In the genomic region with DNA sequence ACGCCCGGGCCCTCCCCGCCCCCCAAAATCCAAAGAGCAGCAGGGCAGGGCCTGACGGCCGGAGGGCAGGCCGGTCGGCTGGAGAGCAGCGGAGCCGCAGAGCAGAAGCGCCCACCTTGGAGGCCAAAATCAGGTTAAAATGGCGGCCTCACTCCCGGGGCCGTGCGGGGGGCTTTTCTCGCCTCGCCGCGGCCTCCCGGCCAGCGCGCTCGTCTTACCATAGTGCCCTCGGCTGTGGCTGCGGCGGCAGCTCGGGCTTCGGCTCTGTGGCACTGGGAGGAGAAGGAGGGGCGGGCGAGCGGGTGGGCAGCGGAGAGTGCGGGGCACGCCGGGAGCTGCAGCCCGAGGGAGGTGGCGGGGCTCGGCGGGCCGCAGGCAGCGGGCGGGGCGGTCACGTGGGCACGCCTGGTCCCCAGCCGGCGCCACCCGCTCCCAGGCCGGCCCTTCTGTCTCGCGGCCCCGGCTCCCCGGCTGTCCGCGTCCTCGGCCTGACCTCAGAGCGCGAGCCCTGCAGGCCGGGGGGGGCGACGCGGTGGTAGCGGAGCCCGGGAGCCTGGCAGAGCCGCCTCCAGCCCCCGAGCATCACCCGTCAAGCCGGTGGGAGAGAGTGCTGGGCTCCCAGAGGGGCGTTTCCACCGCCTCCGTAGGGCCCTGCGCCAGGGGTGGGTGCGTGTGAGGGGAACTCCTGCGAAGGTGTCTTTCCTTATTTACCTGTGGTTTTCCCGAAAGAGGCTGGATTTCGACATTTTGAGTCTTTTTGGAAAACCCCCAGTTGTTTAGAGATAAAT, we compare ENCODE assay signal across 8 cellular contexts. TPM values are rescaled to one million over a fixed set of nuclear protein-coding genes. Genes with fewer than 3 reads are reported as not detected.
DNase-seq lines count a peak whose midpoint lies in the region; ATAC-seq, FAIRE-seq and TF ChIP-seq lines count a peak whose summit lies in the region.

A gene (minus strand): TSS at position 274 of the 788 bp plus-strand sequence. CDS start 53 bp downstream, at position 221.

- TF ChIP-seq CTCF in pancreas (IDR thresholded peaks at IDR 0.05) = no peak

- H3K9me3 ChIP-seq in pancreas (no peaks in the 10 kb centered on the region), thymus (ENCODE audit: control insufficient read depth) (no peaks in the 10 kb centered on the region)

- peak within 1 kb of the TSS; percentile 86 for H3K27ac Mint-ChIP-seq in activated naive CD8-positive, alpha-beta T cell treated with anti-CD3 and anti-CD28 coated beads, Interleukin-2, amount 10 ng/mL, durations not matched to agents 7 days and 5 days

- H3K36me3 Mint-ChIP-seq in activated naive CD8-positive, alpha-beta T cell treated with anti-CD3 and anti-CD28 coated beads, Interleukin-2, amount 10 ng/mL, durations not matched to agents 7 days and 5 days = peaks cover 7% of the 10 kb centered on the region

- intact Hi-C loops in Right ventricle myocardium inferior (cut with DNase I) = loop anchor here (2.0 to 5.0 kb wide), 2 partner anchors 86 to 158 kb away; no protein-coding TSS in a partner anchor
- intact Hi-C loops in pancreas (cut with DNase I) = no loop called here

- H3K27me3 Mint-ChIP-seq in activated naive CD8-positive, alpha-beta T cell treated with anti-CD3 and anti-CD28 coated beads, Interleukin-2, amount 10 ng/mL, durations not matched to agents 7 days and 5 days = peaks cover 10% of the 10 kb centered on the region

- H3K36me3 ChIP-seq in pancreas (peaks cover 0 to 5% (median 0%) of the 10 kb centered on the region in 3 donors), thymus (ENCODE audit: control insufficient read depth, insufficient read depth) (no peaks in the 10 kb centered on the region)

- WGBS in pancreas, 2 donors = 0 to 1% methylated on average over 33 to 75 of the region's 75 CpGs
- under 1% methylated on average over 75 of the region's 75 CpGs for WGBS in thymus

- DNase-seq in HEK293T (ENCODE audit: extremely low spot score) (peak; percentile 91), NAMALWA (ENCODE audit: low spot score) (peak; percentile 53), SKM-1 (lab: John Stamatoyannopoulos, UW; ENCODE audit: unreplicated experiment) (peak; percentile 2), Right ventricle myocardium inferior (ENCODE audit: missing footprints) (peak; percentile 91), pancreas (peak; percentile 80 to 92 (median 84))
- peak; percentile 80 for DNase-seq in activated naive CD8-positive, alpha-beta T cell treated with anti-CD3 and anti-CD28 coated beads, Interleukin-2, amount 10 ng/mL, durations not matched to agents 7 days and 5 days

- FAIRE-seq in pancreas (lab: Jason Lieb, UNC) = no peak

- ATAC-seq in activated naive CD8-positive, alpha-beta T cell treated with anti-CD3 and anti-CD28 coated beads, Interleukin-2, amount 10 ng/mL, durations not matched to agents 7 days and 5 days (ENCODE audit: low read depth) = peak; percentile 92
- ATAC-seq in Right ventricle myocardium inferior = peak; percentile 99
- ATAC-seq in pancreas = peak; percentile 95 to 98 (median 97)

- H3K9me3 Mint-ChIP-seq in activated naive CD8-positive, alpha-beta T cell treated with anti-CD3 and anti-CD28 coated beads, Interleukin-2, amount 10 ng/mL, durations not matched to agents 7 days and 5 days = no peaks in the 10 kb centered on the region

- H3K4me3 ChIP-seq in GM08714 (ENCODE audit: low read length) (peak within 1 kb of the TSS; percentile 85), pancreas (peak within 1 kb of the TSS; percentile 40 to 93 (median 78)), thymus (ENCODE audit: low read length) (peak within 1 kb of the TSS; percentile 98)

- H3K27ac ChIP-seq in pancreas (peak within 1 kb of the TSS; percentile 89 to 95 (median 91)), thymus (ENCODE audit: low read depth) (peak within 1 kb of the TSS; percentile 90)

- H3K4me1 ChIP-seq in pancreas = peaks cover 10 to 23% (median 18%) of the 10 kb centered on the region in 3 donors
- H3K4me1 ChIP-seq in thymus (ENCODE audit: control insufficient read depth, insufficient read depth, low read length) = no peaks in the 10 kb centered on the region

- H3K27me3 ChIP-seq in pancreas = no peaks in the 10 kb centered on the region
- H3K27me3 ChIP-seq in thymus (ENCODE audit: control insufficient read depth, insufficient read depth) = no peaks in the 10 kb centered on the region

- peak within 1 kb of the TSS; percentile 94 for H3K4me3 Mint-ChIP-seq in activated naive CD8-positive, alpha-beta T cell treated with anti-CD3 and anti-CD28 coated beads, Interleukin-2, amount 10 ng/mL, durations not matched to agents 7 days and 5 days

- H3K4me1 Mint-ChIP-seq in activated naive CD8-positive, alpha-beta T cell treated with anti-CD3 and anti-CD28 coated beads, Interleukin-2, amount 10 ng/mL, durations not matched to agents 7 days and 5 days = peaks cover 14% of the 10 kb centered on the region

- CTCF ChIA-PET in HEK293T (lab: Yijun Ruan, JAX) = interaction anchor here (0.5 to 1.4 kb wide), 4 partner anchors 9 to 160 kb away, joined by 3 to 6 read pairs (median 4); no protein-coding TSS in a partner anchor

- POLR2A ChIA-PET in HEK293T (lab: Yijun Ruan, JAX) = interaction anchor here (0.6 to 2.2 kb wide), 11 partner anchors 8 to 268 kb away, joined by 3 to 18 read pairs (median 4); no protein-coding TSS in a partner anchor
- POLR2A ChIA-PET in activated naive CD8-positive, alpha-beta T cell treated with anti-CD3 and anti-CD28 coated beads, Interleukin-2, amount 10 ng/mL, durations not matched to agents 7 days and 5 days (lab: Charles Lee) = interaction anchor here (0.6 to 1.2 kb wide), 2 partner anchors 84 to 161 kb away, joined by 3 to 4 read pairs; a partner anchor contains a TSS

TF ChIP-seq in HEK293T, 16 proteins besides CTCF, POLR2A, EP300 and RAD21:
- no peak for TF ChIP-seq NFRKB (IDR thresholded peaks at IDR 0.05)
- TF ChIP-seq FOXM1 (IDR thresholded peaks at IDR 0.05; ENCODE audit: borderline replicate concordance) = 0 out of 2 replicates have a peak, but pooled peaks have one; percentile 7

RNA-seq across cellular contexts. Expression of the gene that starts here (rescaled TPM):
- total RNA-seq in activated naive CD8-positive, alpha-beta T cell treated with anti-CD3 and anti-CD28 coated beads, Interleukin-2, amount 10 ng/mL, durations not matched to agents 7 days and 5 days = 10 to 100 TPM in 1 of 2 experiments, 1 to 10 TPM in 1; 9.8 to 12.5 TPM
- total RNA-seq in Right ventricle myocardium inferior (547 TPM), pancreas (10 to 100 TPM in 3 of 6 donors, 1 to 10 TPM in 3; 5.1 to 12.7 (median 9.3) TPM)
- polyA plus RNA-seq in pancreas (10 to 100 TPM in 1 of 2 donors, 1 to 10 TPM in 1; 7.4 to 11.7 TPM), thymus (32.6 TPM)

Comparison
In these comparisons a context has a peak if more than half of its experiments do, and no peak if none do; other contexts are left out.
1. Peak in every context shown above with its lines: DNase-seq, ATAC-seq, H3K4me3 ChIP-seq and H3K27ac ChIP-seq.
2. RNA of the gene that starts here (total RNA-seq): 547 TPM in Right ventricle myocardium inferior (single experiment); 9.8 to 12.5 TPM in activated naive CD8-positive, alpha-beta T cell treated with anti-CD3 and anti-CD28 coated beads, Interleukin-2, amount 10 ng/mL, durations not matched to agents 7 days and 5 days and 5.1 to 12.7 TPM in pancreas; every median in the first group is over 10 times any median in the second.
3. DNase-seq: peak in every context shown above with its lines; median percentile 91 in HEK293T; 91 in Right ventricle myocardium inferior; 84 in pancreas; 80 in activated naive CD8-positive, alpha-beta T cell treated with anti-CD3 and anti-CD28 coated beads, Interleukin-2, amount 10 ng/mL, durations not matched to agents 7 days and 5 days; 53 in NAMALWA; 2 in SKM-1.